8 cellular contexts compared by ENCODE assay signal in genomic region chr17:2059125-2059836, GRCh38. TPM values are rescaled to one million over a fixed set of nuclear protein-coding genes. Genes with fewer than 3 reads are reported as not detected.
DNase-seq lines count a peak whose midpoint lies in the region; ATAC-seq, FAIRE-seq and TF ChIP-seq lines count a peak whose summit lies in the region.

No MANE protein-coding gene starts in this region.

- H3K9me3 Mint-ChIP-seq in activated CD4-positive, alpha-beta T cell treated with anti-CD3 and anti-CD28 coated beads, Interleukin-2, amount 10 ng/mL, durations not matched to agents 7 days and 5 days: no peaks in the 10 kb centered on the region
- H3K9me3 Mint-ChIP-seq in activated CD8-positive, alpha-beta T cell treated with anti-CD3 and anti-CD28 coated beads for 36 hours: no peaks in the 10 kb centered on the region

- no peaks in the 10 kb centered on the region for H3K27me3 ChIP-seq in thoracic aorta (replicated peaks; ENCODE audit: insufficient read depth)

- DNase-seq in activated CD4-positive, alpha-beta T cell treated with anti-CD3 and anti-CD28 coated beads, Interleukin-2, amount 10 ng/mL, durations not matched to agents 7 days and 5 days: no peak
- DNase-seq in activated CD4-positive, alpha-beta T cell treated with anti-CD3 and anti-CD28 coated beads, Interleukin-2, amount 50 U/mL, for 1 hour: no peak
- no peak for DNase-seq in activated CD8-positive, alpha-beta T cell treated with anti-CD3 and anti-CD28 coated beads for 36 hours
- DNase-seq in kidney (peak; percentile 79), thoracic aorta (ENCODE audit: low spot score) (no peak), G401 (ENCODE audit: low spot score) (no peak), DMS153 treated with DMSO at 0.1 percent for 48 hours (lab: John Stamatoyannopoulos, UW; ENCODE audit: unreplicated experiment) (no peak), globus pallidus (ENCODE audit: low spot score) (no peak)

- H3K36me3 ChIP-seq in kidney (ENCODE audit: control insufficient read depth in 1 of 2, insufficient read depth in 2 of 2, low read length in 2 of 2) (no peaks in the 10 kb centered on the region), thoracic aorta (peaks cover 5% of the 10 kb centered on the region)

- H3K9ac ChIP-seq in kidney (ENCODE audit: low read length in 2 of 2): no peak overlapping the region

- peak overlapping the region; percentile 11 for H3K27ac Mint-ChIP-seq in activated CD4-positive, alpha-beta T cell treated with anti-CD3 and anti-CD28 coated beads, Interleukin-2, amount 10 ng/mL, durations not matched to agents 7 days and 5 days
- H3K27ac Mint-ChIP-seq in activated CD8-positive, alpha-beta T cell treated with anti-CD3 and anti-CD28 coated beads for 36 hours: peak overlapping the region; percentile 14

- no peak for TF ChIP-seq CTCF in activated CD8-positive, alpha-beta T cell treated with anti-CD3 and anti-CD28 coated beads for 36 hours (IDR thresholded peaks at IDR 0.05)
- TF ChIP-seq CTCF in kidney (IDR thresholded peaks at IDR 0.05; ENCODE audit: borderline replicate concordance, extremely low read depth, insufficient read depth): no peak
- TF ChIP-seq CTCF in thoracic aorta (IDR thresholded peaks at IDR 0.05): no peak

- no peaks in the 10 kb centered on the region for H3K9me3 ChIP-seq in kidney (ENCODE audit: control insufficient read depth in 1 of 2, low read length in 2 of 2)
- no peaks in the 10 kb centered on the region for H3K9me3 ChIP-seq in thoracic aorta

- POLR2A ChIA-PET in activated CD4-positive, alpha-beta T cell treated with anti-CD3 and anti-CD28 coated beads, Interleukin-2, amount 10 ng/mL, durations not matched to agents 7 days and 5 days (lab: Charles Lee): no interaction called here
- POLR2A ChIA-PET in activated CD8-positive, alpha-beta T cell treated with anti-CD3 and anti-CD28 coated beads for 36 hours (lab: Charles Lee): interaction anchor here (1.0 to 5.7 kb wide), 5 partner anchors 10 to 194 kb away, joined by 4 to 46 read pairs (median 5); no protein-coding TSS in a partner anchor

- intact Hi-C loops in activated CD8-positive, alpha-beta T cell treated with anti-CD3 and anti-CD28 coated beads for 36 hours (cut with micrococcal nuclease): no loop called here
- intact Hi-C loops in kidney (cut with DNase I): loop anchor here (5.0 kb wide), 1 partner anchor 183 kb away; no protein-coding TSS in a partner anchor

- no peak overlapping the region for H3K4me3 ChIP-seq in kidney (ENCODE audit: low read length in 2 of 2)
- H3K4me3 ChIP-seq in thoracic aorta: peak overlapping the region; percentile 48

- no peak for ATAC-seq in activated CD8-positive, alpha-beta T cell treated with anti-CD3 and anti-CD28 coated beads for 36 hours
- no peak for ATAC-seq in thoracic aorta (ENCODE audit: insufficient number of reproducible peaks, low FRiP score, low read depth)

- no peak for FAIRE-seq in kidney (lab: Jason Lieb, UNC)

- H3K27me3 Mint-ChIP-seq in activated CD4-positive, alpha-beta T cell treated with anti-CD3 and anti-CD28 coated beads, Interleukin-2, amount 10 ng/mL, durations not matched to agents 7 days and 5 days: no peaks in the 10 kb centered on the region
- no peaks in the 10 kb centered on the region for H3K27me3 Mint-ChIP-seq in activated CD8-positive, alpha-beta T cell treated with anti-CD3 and anti-CD28 coated beads for 36 hours

- H3K4me1 ChIP-seq in kidney (ENCODE audit: control insufficient read depth in 1 of 2, insufficient read depth in 1 of 2, low read depth in 1 of 2, low read length in 2 of 2) (peaks cover 0 to 16% of the 10 kb centered on the region in 2 donors), thoracic aorta (ENCODE audit: control insufficient read depth in 1 of 2, low read depth in 2 of 2) (peaks cover 5 to 37% of the 10 kb centered on the region in 2 donors)

- peaks cover 28% of the 10 kb centered on the region for H3K4me1 Mint-ChIP-seq in activated CD4-positive, alpha-beta T cell treated with anti-CD3 and anti-CD28 coated beads, Interleukin-2, amount 10 ng/mL, durations not matched to agents 7 days and 5 days
- peaks cover 13% of the 10 kb centered on the region for H3K4me1 Mint-ChIP-seq in activated CD8-positive, alpha-beta T cell treated with anti-CD3 and anti-CD28 coated beads for 36 hours (ENCODE audit: low read depth)

- H3K36me3 Mint-ChIP-seq in activated CD4-positive, alpha-beta T cell treated with anti-CD3 and anti-CD28 coated beads, Interleukin-2, amount 10 ng/mL, durations not matched to agents 7 days and 5 days (ENCODE audit: low read depth): peaks cover 31% of the 10 kb centered on the region
- H3K36me3 Mint-ChIP-seq in activated CD8-positive, alpha-beta T cell treated with anti-CD3 and anti-CD28 coated beads for 36 hours (ENCODE audit: low read depth): peaks cover 50% of the 10 kb centered on the region

- H3K27ac ChIP-seq in kidney (ENCODE audit: low read depth in 2 of 2, low read length in 2 of 2) (peak overlapping the region; percentile 20 to 43), thoracic aorta (no peak overlapping the region)

- CTCF ChIA-PET in activated CD4-positive, alpha-beta T cell treated with anti-CD3 and anti-CD28 coated beads, Interleukin-2, amount 10 ng/mL, durations not matched to agents 7 days and 5 days (lab: Charles Lee): interaction anchor here (0.5 to 8.5 kb wide), 33 partner anchors 8 to 289 kb away, joined by 3 to 210 read pairs (median 6); partner anchors contain the start of genes OVCA2, SMG6, SRR and TSR1
- CTCF ChIA-PET in activated CD8-positive, alpha-beta T cell treated with anti-CD3 and anti-CD28 coated beads for 36 hours (lab: Charles Lee): interaction anchor here (1.0 to 8.5 kb wide), 20 partner anchors 9 to 293 kb away, joined by 3 to 239 read pairs (median 4); no protein-coding TSS in a partner anchor

- in situ Hi-C loops in G401 (cut with HindIII; ENCODE audit: low sequenced_read_pairs): no loop called here

- H3K4me3 Mint-ChIP-seq in activated CD4-positive, alpha-beta T cell treated with anti-CD3 and anti-CD28 coated beads, Interleukin-2, amount 10 ng/mL, durations not matched to agents 7 days and 5 days: peak overlapping the region; percentile 45
- H3K4me3 Mint-ChIP-seq in activated CD8-positive, alpha-beta T cell treated with anti-CD3 and anti-CD28 coated beads for 36 hours: peak overlapping the region; percentile 36

RNA-seq across cellular contexts. Expression of gene HIC1, which starts 4.4 kb away (rescaled TPM):
- 10 to 100 TPM; 29.0 to 31.0 TPM for total RNA-seq in activated CD4-positive, alpha-beta T cell treated with anti-CD3 and anti-CD28 coated beads, Interleukin-2, amount 10 ng/mL, durations not matched to agents 7 days and 5 days
- total RNA-seq in activated CD8-positive, alpha-beta T cell treated with anti-CD3 and anti-CD28 coated beads for 36 hours: 10 to 100 TPM; 35.1 TPM
- total RNA-seq in kidney: 13.0 TPM
- 2.7 TPM for polyA plus RNA-seq in kidney (ENCODE audit: insufficient read depth, low read depth, low replicate concordance)
- total RNA-seq in thoracic aorta: 10 to 100 TPM; 38.3 to 53.9 TPM
- 20.2 and 37.8 TPM in 2 replicates for total RNA-seq in G401 (2014; rRNA removed; shearing (Covaris generic))

RNA-seq across cellular contexts. Expression of gene OVCA2, which starts 17.5 kb away (rescaled TPM):
- total RNA-seq in activated CD4-positive, alpha-beta T cell treated with anti-CD3 and anti-CD28 coated beads, Interleukin-2, amount 10 ng/mL, durations not matched to agents 7 days and 5 days: 10 to 100 TPM; 36.8 to 37.9 TPM
- 10 to 100 TPM; 28.0 to 28.5 TPM for total RNA-seq in activated CD8-positive, alpha-beta T cell treated with anti-CD3 and anti-CD28 coated beads for 36 hours
- total RNA-seq in kidney (22.9 TPM), thoracic aorta (10 to 100 TPM; 44.1 to 46.6 TPM)
- polyA plus RNA-seq in kidney (ENCODE audit: insufficient read depth, low read depth, low replicate concordance): 63.6 TPM
- 48.0 and 63.1 TPM in 2 replicates for total RNA-seq in G401 (2014; rRNA removed; shearing (Covaris generic))

RNA-seq across cellular contexts. Expression of gene DPH1, which starts 29.3 kb away (rescaled TPM):
- total RNA-seq in activated CD4-positive, alpha-beta T cell treated with anti-CD3 and anti-CD28 coated beads, Interleukin-2, amount 10 ng/mL, durations not matched to agents 7 days and 5 days: 10 to 100 TPM; 31.3 to 37.8 TPM
- total RNA-seq in activated CD8-positive, alpha-beta T cell treated with anti-CD3 and anti-CD28 coated beads for 36 hours: 10 to 100 TPM; 27.8 to 32.5 TPM
- total RNA-seq in kidney: 49.4 TPM
- polyA plus RNA-seq in kidney (ENCODE audit: insufficient read depth, low read depth, low replicate concordance): 23.3 TPM
- total RNA-seq in thoracic aorta: 10 to 100 TPM; 46.0 to 61.1 TPM
- total RNA-seq in G401 (2014; rRNA removed; shearing (Covaris generic)): 48.8 and 56.7 TPM in 2 replicates

RNA-seq across cellular contexts. Expression of gene RTN4RL1, which starts 34.1 kb away (rescaled TPM):
- under 1 TPM; 0.19 to 0.20 TPM for total RNA-seq in activated CD4-positive, alpha-beta T cell treated with anti-CD3 and anti-CD28 coated beads, Interleukin-2, amount 10 ng/mL, durations not matched to agents 7 days and 5 days
- under 1 TPM; 0.27 to 0.49 TPM for total RNA-seq in activated CD8-positive, alpha-beta T cell treated with anti-CD3 and anti-CD28 coated beads for 36 hours
- total RNA-seq in kidney: 10.7 TPM
- 2.0 TPM for polyA plus RNA-seq in kidney (ENCODE audit: insufficient read depth, low read depth, low replicate concordance)
- 1 to 10 TPM; 5.4 to 8.0 TPM for total RNA-seq in thoracic aorta
- total RNA-seq in G401 (2014; rRNA removed; shearing (Covaris generic)): 65.0 and 65.6 TPM in 2 replicates

Comparison
In these comparisons a context has a peak if more than half of its experiments do, and no peak if none do; other contexts are left out.
1. H3K27ac ChIP-seq: peak in kidney (2 of 2); none in thoracic aorta (0 of 2).